In genomic region chr18:725641-726040, GRCh38 we compare ENCODE assay signal across 22 cellular contexts.
"Had no signal": no experiment of that assay in that cellular context is flagged by ENCODE, and none has a peak within 500 bp of the region (broad histone marks: within the 10 kb centered on the region; RNA-seq: fewer than 3 reads in every experiment).

No MANE protein-coding gene starts in this region.

- H3K27me3 ChIP-seq: breast epithelium, colonic mucosa, esophagus squamous epithelium, gastrocnemius medialis, transverse colon, vagina had no signal

- H3K9me3 ChIP-seq: breast epithelium, colonic mucosa, esophagus squamous epithelium, gastrocnemius medialis, left ventricle myocardium inferior, transverse colon, vagina had no signal

- H3K36me3 ChIP-seq: breast epithelium, colonic mucosa had no signal

- H3K27me3 Mint-ChIP-seq: activated naive CD8-positive, alpha-beta T cell treated with anti-CD3 and anti-CD28 coated beads, Interleukin-2, amount 10 ng/mL, durations not matched to agents 7 days and 5 days; activated T-cell treated with anti-CD3 and anti-CD28 coated beads, Interleukin-2, amount 50 U/mL, for 24 hours; central memory CD8-positive, alpha-beta T cell; naive thymus-derived CD4-positive, alpha-beta T cell had no signal

- DNase-seq: activated CD4-positive, alpha-beta T cell treated with anti-CD3 and anti-CD28 coated beads, Interleukin-2, amount 50 U/mL, for 1 hour; activated CD8-positive, alpha-beta memory T cell treated with anti-CD3 and anti-CD28 coated beads for 24 hours; activated CD8-positive, alpha-beta memory T cell treated with anti-CD3 and anti-CD28 coated beads, Interleukin-2, amount 50 U/mL, for 4 hours; activated naive CD4-positive, alpha-beta T cell treated with Interleukin-2 at 50 U/mL for 16 hours; activated naive CD8-positive, alpha-beta T cell treated with anti-CD3 and anti-CD28 coated beads, Interleukin-2, amount 10 ng/mL, durations not matched to agents 7 days and 5 days; activated T-cell treated with anti-CD3 and anti-CD28 coated beads, Interleukin-2, amount 50 U/mL, for 24 hours; amniotic stem cell; colonic mucosa; esophagus squamous epithelium; gastrocnemius medialis; hypothalamus; left ventricle myocardium inferior; naive thymus-derived CD4-positive, alpha-beta T cell; right cardiac atrium; stimulated activated CD4-positive, alpha-beta T cell treated with anti-CD3 and anti-CD28 coated beads, Interleukin-12 subunit alpha, Interleukin-12 subunit beta, amount 100 ng/mL, for 4 hours; transverse colon had no signal

- H3K27ac ChIP-seq: breast epithelium, colonic mucosa, esophagus squamous epithelium, gastrocnemius medialis, left ventricle myocardium inferior, transverse colon, vagina, VCaP had no signal

- H3K4me1 ChIP-seq: breast epithelium, colonic mucosa, esophagus squamous epithelium, gastrocnemius medialis, left ventricle myocardium inferior, transverse colon, vagina had no signal

- H3K4me3 ChIP-seq: breast epithelium, colonic mucosa, esophagus squamous epithelium, gastrocnemius medialis, left ventricle myocardium inferior, transverse colon, vagina had no signal

- H3K27ac Mint-ChIP-seq: activated naive CD8-positive, alpha-beta T cell treated with anti-CD3 and anti-CD28 coated beads, Interleukin-2, amount 10 ng/mL, durations not matched to agents 7 days and 5 days; T-helper 1 cell treated with Interleukin-12 subunit alpha and Interleukin-12 subunit beta and Interleukin-4 antibody, amounts not matched to agents 30 μg/mL and 1 μg/mL, for 36 hours had no signal

- H3K9me3 Mint-ChIP-seq: activated naive CD8-positive, alpha-beta T cell treated with anti-CD3 and anti-CD28 coated beads, Interleukin-2, amount 10 ng/mL, durations not matched to agents 7 days and 5 days; activated T-cell treated with anti-CD3 and anti-CD28 coated beads, Interleukin-2, amount 50 U/mL, for 24 hours; central memory CD8-positive, alpha-beta T cell; naive thymus-derived CD4-positive, alpha-beta T cell; T-helper 1 cell treated with Interleukin-12 subunit alpha and Interleukin-12 subunit beta and Interleukin-4 antibody, amounts not matched to agents 30 μg/mL and 1 μg/mL, for 36 hours had no signal

- H3K4me1 Mint-ChIP-seq: central memory CD8-positive, alpha-beta T cell had no signal

- ATAC-seq: activated CD4-positive, CD25-positive, alpha-beta regulatory T cell treated with anti-CD3 and anti-CD28 coated beads, Interleukin-2, amount 50 U/mL, for 24 hours; gastrocnemius medialis; naive thymus-derived CD4-positive, alpha-beta T cell; right cardiac atrium had no signal

- H3K4me3 Mint-ChIP-seq: activated naive CD8-positive, alpha-beta T cell treated with anti-CD3 and anti-CD28 coated beads, Interleukin-2, amount 10 ng/mL, durations not matched to agents 7 days and 5 days; activated T-cell treated with anti-CD3 and anti-CD28 coated beads, Interleukin-2, amount 50 U/mL, for 24 hours; central memory CD8-positive, alpha-beta T cell; naive thymus-derived CD4-positive, alpha-beta T cell; T-helper 1 cell treated with Interleukin-12 subunit alpha and Interleukin-12 subunit beta and Interleukin-4 antibody, amounts not matched to agents 30 μg/mL and 1 μg/mL, for 36 hours had no signal
